ENCODE assay signal across 12 cellular contexts in the genomic region with DNA sequence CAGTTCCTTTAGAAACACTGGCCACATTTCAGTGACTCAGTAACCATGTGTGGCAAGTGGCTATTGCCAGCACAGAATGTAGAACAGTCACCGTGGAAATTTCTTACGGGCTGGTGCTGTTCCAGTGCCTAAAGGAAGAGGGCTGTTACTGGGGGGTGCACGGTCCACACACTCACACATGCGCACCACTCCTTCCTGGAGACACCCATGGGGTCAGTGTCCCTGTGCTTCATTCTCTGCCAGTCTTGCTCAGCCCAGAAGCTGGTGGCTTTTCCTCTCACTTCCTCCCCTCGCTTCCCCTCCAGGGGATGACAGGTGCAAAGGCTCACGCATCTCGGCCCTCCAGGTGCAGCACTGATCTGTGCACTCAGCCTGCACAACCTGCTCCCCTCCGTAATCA.
DNase-seq lines count a peak whose midpoint lies in the region; ATAC-seq, FAIRE-seq and TF ChIP-seq lines count a peak whose summit lies in the region.
"Had no signal": no experiment of that assay in that cellular context is flagged by ENCODE, and none has a peak within 500 bp of the region (broad histone marks: within the 10 kb centered on the region; RNA-seq: fewer than 3 reads in every experiment).

No MANE protein-coding gene starts in this region.

- H2AFZ ChIP-seq in OCI-LY3 (ENCODE audit: low read depth, low read length), result no peak overlapping the region

- H3K9me3 ChIP-seq in OCI-LY3 (ENCODE audit: insufficient read depth, low read length) (no peaks in the 10 kb centered on the region), esophagus squamous epithelium (no peaks in the 10 kb centered on the region)
- H3K9me3 ChIP-seq: tibial artery had no signal

- H3K4me3 ChIP-seq in OCI-LY3 (ENCODE audit: low read length), result no peak overlapping the region
- H3K4me3 ChIP-seq in esophagus squamous epithelium, result no peak overlapping the region
- H3K4me3 ChIP-seq: skin epidermis, tibial artery had no signal

- peak; percentile 74 for ATAC-seq in GM19351 (IDR thresholded peaks at IDR 0.05; ENCODE audit: unreplicated experiment)
- peak; percentile 58 for ATAC-seq in HG03045 (IDR thresholded peaks at IDR 0.05; ENCODE audit: unreplicated experiment)
- ATAC-seq: Panc1 had no signal

- H3K4me3 Mint-ChIP-seq in CD14-positive monocyte, result peak overlapping the region in 1 of 2 donors; percentile 16
- no peak overlapping the region for H3K4me3 Mint-ChIP-seq in mesothelial cell of epicardium

- H3K4me1 ChIP-seq in OCI-LY3 (ENCODE audit: low read length), result peaks cover 97% of the 10 kb centered on the region
- no peaks in the 10 kb centered on the region for H3K4me1 ChIP-seq in esophagus squamous epithelium
- H3K4me1 ChIP-seq: tibial artery had no signal

- H3K9ac ChIP-seq in OCI-LY3 (ENCODE audit: low read length), result peak overlapping the region; percentile 81

- no peak for TF ChIP-seq POLR2A in esophagus squamous epithelium (IDR thresholded peaks at IDR 0.05)

- H3K27ac Mint-ChIP-seq in CD14-positive monocyte (peak overlapping the region in 4 of 7 donors; percentile 57 to 77 (median 69)), mesothelial cell of epicardium (no peak overlapping the region)

- H3K9me3 Mint-ChIP-seq in CD14-positive monocyte (peaks cover 0 to 3% (median 3%) of the 10 kb centered on the region in 7 donors), mesothelial cell of epicardium (peaks cover 2% of the 10 kb centered on the region)

- FAIRE-seq in RCC 7860 (lab: Jason Lieb, UNC), result no peak

- H3K27me3 ChIP-seq in OCI-LY3 (ENCODE audit: low read depth, low read length) (no peaks in the 10 kb centered on the region), esophagus squamous epithelium (no peaks in the 10 kb centered on the region)
- H3K27me3 ChIP-seq: tibial artery had no signal

- no peaks in the 10 kb centered on the region for H4K20me1 ChIP-seq in OCI-LY3 (ENCODE audit: insufficient read depth, low read length)

- DNase-seq in CD14-positive monocyte (ENCODE audit: low spot score), result peak; percentile 71
- DNase-seq in mesothelial cell of epicardium (ENCODE audit: low spot score in 2 of 2, unreplicated experiment in 2 of 2), result no peak
- no peak for DNase-seq in SKM-1 (lab: John Stamatoyannopoulos, UW; ENCODE audit: unreplicated experiment)
- no peak for DNase-seq in esophagus squamous epithelium (lab: John Stamatoyannopoulos, UW)
- DNase-seq in RCC 7860 (ENCODE audit: low spot score), result no peak

- H3K4me2 ChIP-seq in OCI-LY3 (ENCODE audit: low read length), result peak overlapping the region; percentile 59

- peaks cover 0 to 2% (median 0%) of the 10 kb centered on the region in 3 donors for H3K27me3 Mint-ChIP-seq in CD14-positive monocyte (ENCODE audit: low read depth in 3 of 3)
- no peaks in the 10 kb centered on the region for H3K27me3 Mint-ChIP-seq in mesothelial cell of epicardium (ENCODE audit: low read depth)

- H3K36me3 Mint-ChIP-seq in CD14-positive monocyte (peaks cover 13 to 27% of the 10 kb centered on the region in 2 donors), mesothelial cell of epicardium (peaks cover 36% of the 10 kb centered on the region)

- no peaks in the 10 kb centered on the region; the same call in 1 of the 2 replicates for H3K79me2 ChIP-seq in OCI-LY3 (ENCODE audit: low read length)

- H3K27ac ChIP-seq in OCI-LY3 (ENCODE audit: low read length) (peak overlapping the region; percentile 99), esophagus squamous epithelium (no peak overlapping the region)
- H3K27ac ChIP-seq: C4-2B, tibial artery had no signal

- H3K36me3 ChIP-seq in OCI-LY3 (replicated peaks; ENCODE audit: low read depth, low read length) (peaks cover 40% of the 10 kb centered on the region), esophagus squamous epithelium (peaks cover 0 to 70% (median 0%) of the 10 kb centered on the region in 3 donors)

- TF ChIP-seq CTCF in CD14-positive monocyte (IDR thresholded peaks at IDR 0.05) (peak; percentile 11), OCI-LY3 (IDR thresholded peaks at IDR 0.05; ENCODE audit: low read depth, low read length) (no peak), mesothelial cell of epicardium (IDR thresholded peaks at IDR 0.05; ENCODE audit: unreplicated experiment) (no peak), esophagus squamous epithelium (IDR thresholded peaks at IDR 0.05) (no peak)

- H3K4me1 Mint-ChIP-seq in CD14-positive monocyte, result peaks cover 39% of the 10 kb centered on the region
- H3K4me1 Mint-ChIP-seq in mesothelial cell of epicardium, result peaks cover 8% of the 10 kb centered on the region

- 75 to 83% methylated on average over 7 to 8 of the region's 8 CpGs for WGBS in esophagus squamous epithelium, 2 donors

- intact Hi-C loops in CD14-positive monocyte (cut with micrococcal nuclease) (no loop called here), esophagus squamous epithelium (cut with DNase I) (no loop called here)
